ENCODE assay signal across 25 cellular contexts in the genomic region with DNA sequence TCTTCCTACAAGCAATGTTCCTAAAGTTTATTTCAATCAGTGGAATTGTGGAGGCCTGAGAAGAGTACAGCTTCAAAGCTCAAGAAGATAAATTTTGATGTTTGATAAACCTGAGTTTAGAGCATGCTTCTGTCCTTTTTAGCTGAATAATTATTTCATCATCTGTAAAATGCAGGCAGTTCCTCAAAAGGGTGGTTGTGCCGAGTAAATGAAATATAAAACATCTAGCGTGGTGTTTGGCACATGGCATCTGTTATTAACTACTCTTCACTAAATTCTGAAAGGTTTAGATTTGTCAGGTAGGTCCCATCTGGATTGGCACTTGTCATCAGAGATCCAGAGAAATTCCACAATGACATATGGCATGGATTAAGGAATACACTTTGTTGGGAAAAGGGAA.
"Had no signal": no experiment of that assay in that cellular context is flagged by ENCODE, and none has a peak within 500 bp of the region (broad histone marks: within the 10 kb centered on the region; RNA-seq: fewer than 3 reads in every experiment).

No MANE protein-coding gene starts in this region.

- H3K27ac ChIP-seq: breast epithelium, colonic mucosa, Peyer's patch, RWPE1, SJSA1 had no signal

- H3K27me3 ChIP-seq: breast epithelium, colonic mucosa, Peyer's patch, SJSA1 had no signal

- DNase-seq: activated CD4-positive, alpha-beta T cell treated with anti-CD3 and anti-CD28 coated beads for 48 hours; activated CD4-positive, alpha-beta T cell treated with anti-CD3 and anti-CD28 coated beads, Interleukin-2, amount 50 U/mL, for 4 hours; activated CD4-positive, CD25-positive, alpha-beta regulatory T cell treated with anti-CD3 and anti-CD28 coated beads, Interleukin-2, amount 50 U/mL, for 72 hours; activated CD8-positive, alpha-beta memory T cell treated with anti-CD3 and anti-CD28 coated beads, Interleukin-2, amount 50 U/mL, for 48 hours; activated CD8-positive, alpha-beta T cell treated with anti-CD3 and anti-CD28 coated beads, Interleukin-2, amount 10 ng/mL, durations not matched to agents 7 days and 5 days; activated naive CD4-positive, alpha-beta T cell treated with anti-CD3 and anti-CD28 coated beads, Interleukin-2, amount 50 U/mL, for 16 hours; activated naive CD8-positive, alpha-beta T cell treated with anti-CD3 and anti-CD28 coated beads, Interleukin-2, amount 10 ng/mL, durations not matched to agents 7 days and 5 days; activated T-cell treated with anti-CD3 and anti-CD28 coated beads, Interleukin-2, amount 50 U/mL, for 1 hour; aorta; caudate nucleus; colonic mucosa; KG1; NCI-H1092; NCI-H1417; NCI-H1930; NCI-H2107; NCI-H446; NCI-H526; NCI-H774; NK-92 treated with Interleukin-12 subunit alpha and Interleukin-12 subunit beta, amount 100 ng/mL, for 24 hours; Peyer's patch; Right ventricle myocardium superior had no signal

- H3K4me3 ChIP-seq: breast epithelium, colonic mucosa, Peyer's patch, SJSA1 had no signal
